ENCODE assay signal across 24 cellular contexts in genomic region chr14:99136401-99136800, GRCh38.
"Had no signal": no experiment of that assay in that cellular context is flagged by ENCODE, and none has a peak within 500 bp of the region (broad histone marks: within the 10 kb centered on the region; RNA-seq: fewer than 3 reads in every experiment).

No MANE protein-coding gene starts in this region.

- H3K4me1 Mint-ChIP-seq: stimulated activated memory B cell treated with anti-CD40 and anti-IgM and Interleukin-4, amounts not matched to agents 10 μg/mL and 1 μg/mL and 100 μg/mL, for 72 hours had no signal

- H3K4me3 Mint-ChIP-seq: natural killer cell treated with Interleukin-12 subunit alpha and Interleukin-12 subunit beta and Interleukin-15 and Interleukin-18, amount 100 ng/mL, for 72 hours; stimulated activated memory B cell treated with anti-CD40 and anti-IgM and Interleukin-4, amounts not matched to agents 10 μg/mL and 1 μg/mL and 100 μg/mL, for 72 hours; stimulated activated naive CD8-positive, alpha-beta T cell treated with anti-CD3 and anti-CD28 coated beads, Interleukin-15, Interleukin-2, amounts not matched to agents 100 ng/mL and 50 ng/mL, for 24 hours had no signal

- H3K4me3 ChIP-seq: coronary artery, gastrocnemius medialis, heart right ventricle, left ventricle myocardium inferior, lower lobe of right lung, neural progenitor cell, psoas muscle, right lobe of liver, spleen, thoracic aorta, transverse colon, uterus had no signal

- H3K9me3 ChIP-seq: gastrocnemius medialis, heart right ventricle, left ventricle myocardium inferior, lower lobe of right lung, psoas muscle, right lobe of liver, spleen, thoracic aorta, transverse colon, uterus had no signal

- H3K27me3 Mint-ChIP-seq: natural killer cell treated with Interleukin-12 subunit alpha and Interleukin-12 subunit beta and Interleukin-15 and Interleukin-18, amount 100 ng/mL, for 72 hours; stimulated activated memory B cell treated with anti-CD40 and anti-IgM and Interleukin-4, amounts not matched to agents 10 μg/mL and 1 μg/mL and 100 μg/mL, for 72 hours; stimulated activated naive CD8-positive, alpha-beta T cell treated with anti-CD3 and anti-CD28 coated beads, Interleukin-15, Interleukin-2, amounts not matched to agents 100 ng/mL and 50 ng/mL, for 24 hours had no signal

- H3K36me3 ChIP-seq: gastrocnemius medialis, heart right ventricle, left ventricle myocardium inferior, lower lobe of right lung, neural progenitor cell, right lobe of liver, spleen, thoracic aorta, transverse colon, uterus had no signal

- H3K9me3 Mint-ChIP-seq: natural killer cell treated with Interleukin-12 subunit alpha and Interleukin-12 subunit beta and Interleukin-15 and Interleukin-18, amount 100 ng/mL, for 72 hours; stimulated activated naive CD8-positive, alpha-beta T cell treated with anti-CD3 and anti-CD28 coated beads, Interleukin-15, Interleukin-2, amounts not matched to agents 100 ng/mL and 50 ng/mL, for 24 hours had no signal

- H3K27ac Mint-ChIP-seq: neural progenitor cell; stimulated activated memory B cell treated with anti-CD40 and anti-IgM and Interleukin-4, amounts not matched to agents 10 μg/mL and 1 μg/mL and 100 μg/mL, for 72 hours; stimulated activated naive CD8-positive, alpha-beta T cell treated with anti-CD3 and anti-CD28 coated beads, Interleukin-15, Interleukin-2, amounts not matched to agents 100 ng/mL and 50 ng/mL, for 24 hours had no signal

- H3K4me1 ChIP-seq: gastrocnemius medialis, heart right ventricle, left ventricle myocardium inferior, lower lobe of right lung, psoas muscle, right lobe of liver, spleen, transverse colon, uterus had no signal

- H3K27ac ChIP-seq: coronary artery, gastrocnemius medialis, heart right ventricle, left ventricle myocardium inferior, lower lobe of right lung, neural progenitor cell, psoas muscle, right lobe of liver, thoracic aorta, transverse colon, uterus had no signal

- DNase-seq: effector CD4-positive, alpha-beta T cell; gastrocnemius medialis; heart right ventricle; hypothalamus; left cardiac atrium; left ventricle myocardium inferior; lower lobe of right lung; mesenchymal stem cell; midbrain; psoas muscle; retina; spleen; stimulated activated CD4-positive, alpha-beta T cell treated with anti-CD3 and anti-CD28 coated beads, Interleukin-15, amount 100 ng/mL, for 24 hours; stimulated activated CD4-positive, alpha-beta T cell treated with anti-CD3 and anti-CD28 coated beads, Interleukin-1b, Interleukin-23, amount 100 ng/mL, for 48 hours; stimulated activated CD4-positive, alpha-beta T cell treated with anti-CD3 and anti-CD28 coated beads, Interleukin-4, amount 100 ng/mL, for 24 hours; transverse colon; uterus had no signal

- H3K36me3 Mint-ChIP-seq: natural killer cell treated with Interleukin-12 subunit alpha and Interleukin-12 subunit beta and Interleukin-15 and Interleukin-18, amount 100 ng/mL, for 72 hours; neural progenitor cell; stimulated activated memory B cell treated with anti-CD40 and anti-IgM and Interleukin-4, amounts not matched to agents 10 μg/mL and 1 μg/mL and 100 μg/mL, for 72 hours had no signal

- H3K27me3 ChIP-seq: gastrocnemius medialis, neural progenitor cell, right lobe of liver, spleen, transverse colon, uterus had no signal
